ENCODE assay signal across 35 cellular contexts in genomic region chr3:94310736-94311135, GRCh38.
"Had no signal": no experiment of that assay in that cellular context is flagged by ENCODE, and none has a peak within 500 bp of the region (broad histone marks: within the 10 kb centered on the region; RNA-seq: fewer than 3 reads in every experiment).

No MANE protein-coding gene starts in this region.

- H3K27ac ChIP-seq: ascending aorta, cardiac muscle cell, VCaP had no signal

- H3K27ac Mint-ChIP-seq: activated B cell treated with CpG ODN at 0.5 μM for 24 hours; activated CD4-positive, alpha-beta memory T cell treated with anti-CD3 and anti-CD28 coated beads for 36 hours; activated CD4-positive, alpha-beta T cell treated with anti-CD3 and anti-CD28 coated beads, Interleukin-2, amount 10 ng/mL, durations not matched to agents 24 days and 14 days; activated CD8-positive, alpha-beta T cell treated with anti-CD3 and anti-CD28 coated beads for 36 hours; activated naive CD4-positive, alpha-beta T cell treated with anti-CD3 and anti-CD28 coated beads, Interleukin-2, amount 10 ng/mL, durations not matched to agents 7 days and 5 days; activated naive CD4-positive, alpha-beta T cell treated with anti-CD3 and anti-CD28 coated beads, Interleukin-2, amount 50 U/mL, for 24 hours; activated naive CD8-positive, alpha-beta T cell; activated naive CD8-positive, alpha-beta T cell treated with anti-CD3 and anti-CD28 coated beads, Interleukin-2, amount 10 ng/mL, durations not matched to agents 7 days and 5 days; activated naive CD8-positive, alpha-beta T cell treated with anti-CD3 and anti-CD28 coated beads, Interleukin-2, amount 50 U/mL, for 24 hours; activated T-helper 2 cell treated with anti-CD3 and anti-CD28 coated beads, Interferon-gamma antibody, Interleukin-2, Interleukin-4, amounts not matched to agents 10 μg/mL and 5 μg/mL and 100 μg/mL, durations not matched to agents 14 hours and 24 hours and 36 hours; T-helper 1 cell treated with Interleukin-12 subunit alpha and Interleukin-12 subunit beta and Interleukin-4 antibody, amounts not matched to agents 30 μg/mL and 1 μg/mL, for 36 hours; T-helper 2 cell treated with Interferon-gamma antibody and Interleukin-4, amounts not matched to agents 5 μg/mL and 100 μg/mL, for 36 hours had no signal

- ATAC-seq: activated CD8-positive, alpha-beta T cell treated with anti-CD3 and anti-CD28 coated beads for 36 hours; activated naive CD8-positive, alpha-beta T cell treated with anti-CD3 and anti-CD28 coated beads, Interleukin-2, amount 50 U/mL, for 24 hours had no signal

- H3K9me3 Mint-ChIP-seq: activated B cell treated with CpG ODN at 0.5 μM for 24 hours; activated CD4-positive, alpha-beta memory T cell treated with anti-CD3 and anti-CD28 coated beads for 36 hours; activated CD4-positive, alpha-beta T cell treated with anti-CD3 and anti-CD28 coated beads, Interleukin-2, amount 10 ng/mL, durations not matched to agents 24 days and 14 days; activated CD8-positive, alpha-beta T cell treated with anti-CD3 and anti-CD28 coated beads for 36 hours; activated naive CD4-positive, alpha-beta T cell treated with anti-CD3 and anti-CD28 coated beads, Interleukin-2, amount 10 ng/mL, durations not matched to agents 7 days and 5 days; activated naive CD4-positive, alpha-beta T cell treated with anti-CD3 and anti-CD28 coated beads, Interleukin-2, amount 50 U/mL, for 24 hours; activated naive CD8-positive, alpha-beta T cell treated with anti-CD3 and anti-CD28 coated beads, Interleukin-2, amount 10 ng/mL, durations not matched to agents 7 days and 5 days; activated naive CD8-positive, alpha-beta T cell treated with anti-CD3 and anti-CD28 coated beads, Interleukin-2, amount 50 U/mL, for 24 hours; activated T-helper 2 cell treated with anti-CD3 and anti-CD28 coated beads, Interferon-gamma antibody, Interleukin-2, Interleukin-4, amounts not matched to agents 10 μg/mL and 5 μg/mL and 100 μg/mL, durations not matched to agents 14 hours and 24 hours and 36 hours; T-helper 1 cell treated with Interleukin-12 subunit alpha and Interleukin-12 subunit beta and Interleukin-4 antibody, amounts not matched to agents 30 μg/mL and 1 μg/mL, for 36 hours; T-helper 2 cell treated with Interferon-gamma antibody and Interleukin-4, amounts not matched to agents 5 μg/mL and 100 μg/mL, for 36 hours had no signal

- H3K9me3 ChIP-seq: ascending aorta had no signal

- H3K4me1 Mint-ChIP-seq: activated B cell treated with CpG ODN at 0.5 μM for 24 hours; activated CD4-positive, alpha-beta T cell treated with anti-CD3 and anti-CD28 coated beads, Interleukin-2, amount 10 ng/mL, durations not matched to agents 24 days and 14 days; activated naive CD4-positive, alpha-beta T cell treated with anti-CD3 and anti-CD28 coated beads, Interleukin-2, amount 10 ng/mL, durations not matched to agents 7 days and 5 days; activated naive CD4-positive, alpha-beta T cell treated with anti-CD3 and anti-CD28 coated beads, Interleukin-2, amount 50 U/mL, for 24 hours; activated naive CD8-positive, alpha-beta T cell treated with anti-CD3 and anti-CD28 coated beads, Interleukin-2, amount 10 ng/mL, durations not matched to agents 7 days and 5 days; activated naive CD8-positive, alpha-beta T cell treated with anti-CD3 and anti-CD28 coated beads, Interleukin-2, amount 50 U/mL, for 24 hours; central memory CD8-positive, alpha-beta T cell had no signal

- H3K4me1 ChIP-seq: ascending aorta had no signal

- H3K27me3 Mint-ChIP-seq: activated B cell treated with CpG ODN at 0.5 μM for 24 hours; activated CD4-positive, alpha-beta memory T cell treated with anti-CD3 and anti-CD28 coated beads for 36 hours; activated CD4-positive, alpha-beta T cell treated with anti-CD3 and anti-CD28 coated beads, Interleukin-2, amount 10 ng/mL, durations not matched to agents 24 days and 14 days; activated CD8-positive, alpha-beta T cell treated with anti-CD3 and anti-CD28 coated beads for 36 hours; activated naive CD4-positive, alpha-beta T cell treated with anti-CD3 and anti-CD28 coated beads, Interleukin-2, amount 10 ng/mL, durations not matched to agents 7 days and 5 days; activated naive CD8-positive, alpha-beta T cell; activated naive CD8-positive, alpha-beta T cell treated with anti-CD3 and anti-CD28 coated beads, Interleukin-2, amount 10 ng/mL, durations not matched to agents 7 days and 5 days; activated naive CD8-positive, alpha-beta T cell treated with anti-CD3 and anti-CD28 coated beads, Interleukin-2, amount 50 U/mL, for 24 hours; central memory CD8-positive, alpha-beta T cell had no signal

- DNase-seq: activated B cell treated with CpG ODN at 0.5 μM for 24 hours; activated CD4-positive, alpha-beta memory T cell treated with anti-CD3 and anti-CD28 coated beads for 36 hours; activated CD4-positive, alpha-beta T cell treated with anti-CD3 and anti-CD28 coated beads for 4 hours; activated CD4-positive, alpha-beta T cell treated with anti-CD3 and anti-CD28 coated beads, Interleukin-2, amount 10 ng/mL, durations not matched to agents 24 days and 14 days; activated CD4-positive, alpha-beta T cell treated with anti-CD3 and anti-CD28 coated beads, Interleukin-2, amount 50 U/mL, for 1 hour; activated CD4-positive, alpha-beta T cell treated with anti-CD3 and anti-CD28 coated beads, Interleukin-2, amount 50 U/mL, for 4 hours; activated CD4-positive, CD25-positive, alpha-beta regulatory T cell treated with anti-CD3 and anti-CD28 coated beads, Interleukin-2, amount 50 U/mL, for 72 hours; activated CD8-positive, alpha-beta memory T cell treated with anti-CD3 and anti-CD28 coated beads, Interleukin-2, amount 50 U/mL, for 4 hours; activated CD8-positive, alpha-beta T cell treated with anti-CD3 and anti-CD28 coated beads for 36 hours; activated effector memory CD4-positive, alpha-beta T cell treated with Interleukin-2 at 50 U/mL for 16 hours; activated gamma-delta T cell; activated naive CD4-positive, alpha-beta T cell treated with anti-CD3 and anti-CD28 coated beads, Interleukin-2, amount 10 ng/mL, durations not matched to agents 7 days and 5 days; activated naive CD4-positive, alpha-beta T cell treated with Interleukin-2 at 50 U/mL for 16 hours; activated naive CD8-positive, alpha-beta T cell treated with anti-CD3 and anti-CD28 coated beads, Interleukin-2, amount 10 ng/mL, durations not matched to agents 7 days and 5 days; activated naive CD8-positive, alpha-beta T cell treated with anti-CD3 and anti-CD28 coated beads, Interleukin-2, amount 50 U/mL, for 24 hours; activated T-cell treated with anti-CD3 and anti-CD28 coated beads for 4 hours; activated T-cell treated with anti-CD3 and anti-CD28 coated beads, Interleukin-2, amount 50 U/mL, for 1 hour; activated T-cell treated with anti-CD3 and anti-CD28 coated beads, Interleukin-2, amount 50 U/mL, for 48 hours; amygdala; anterior cingulate cortex; caudate nucleus; cerebellar nuclear complex; T-helper 1 cell; T-helper 2 cell; T-helper 9 cell had no signal

- H3K27me3 ChIP-seq: ascending aorta, cardiac muscle cell had no signal

- H3K4me3 ChIP-seq: ascending aorta, cardiac muscle cell had no signal

- H3K36me3 Mint-ChIP-seq: activated CD4-positive, alpha-beta memory T cell treated with anti-CD3 and anti-CD28 coated beads for 36 hours; activated naive CD4-positive, alpha-beta T cell treated with anti-CD3 and anti-CD28 coated beads, Interleukin-2, amount 10 ng/mL, durations not matched to agents 7 days and 5 days; activated naive CD4-positive, alpha-beta T cell treated with anti-CD3 and anti-CD28 coated beads, Interleukin-2, amount 50 U/mL, for 24 hours; activated naive CD8-positive, alpha-beta T cell; activated naive CD8-positive, alpha-beta T cell treated with anti-CD3 and anti-CD28 coated beads, Interleukin-2, amount 10 ng/mL, durations not matched to agents 7 days and 5 days; brain had no signal

- H3K4me3 Mint-ChIP-seq: activated B cell treated with CpG ODN at 0.5 μM for 24 hours; activated CD4-positive, alpha-beta memory T cell treated with anti-CD3 and anti-CD28 coated beads for 36 hours; activated CD4-positive, alpha-beta T cell treated with anti-CD3 and anti-CD28 coated beads, Interleukin-2, amount 10 ng/mL, durations not matched to agents 24 days and 14 days; activated CD8-positive, alpha-beta T cell treated with anti-CD3 and anti-CD28 coated beads for 36 hours; activated naive CD4-positive, alpha-beta T cell treated with anti-CD3 and anti-CD28 coated beads, Interleukin-2, amount 10 ng/mL, durations not matched to agents 7 days and 5 days; activated naive CD4-positive, alpha-beta T cell treated with anti-CD3 and anti-CD28 coated beads, Interleukin-2, amount 50 U/mL, for 24 hours; activated naive CD8-positive, alpha-beta T cell; activated naive CD8-positive, alpha-beta T cell treated with anti-CD3 and anti-CD28 coated beads, Interleukin-2, amount 10 ng/mL, durations not matched to agents 7 days and 5 days; activated naive CD8-positive, alpha-beta T cell treated with anti-CD3 and anti-CD28 coated beads, Interleukin-2, amount 50 U/mL, for 24 hours; brain; central memory CD8-positive, alpha-beta T cell; T-helper 1 cell treated with Interleukin-12 subunit alpha and Interleukin-12 subunit beta and Interleukin-4 antibody, amounts not matched to agents 30 μg/mL and 1 μg/mL, for 36 hours; T-helper 2 cell treated with Interferon-gamma antibody and Interleukin-4, amounts not matched to agents 5 μg/mL and 100 μg/mL, for 36 hours had no signal

- H3K36me3 ChIP-seq: ascending aorta, cardiac muscle cell had no signal
